In genomic region chr10:44962870-44963738, GRCh38 we compare ENCODE assay signal across 7 cellular contexts. TPM values are rescaled to one million over a fixed set of nuclear protein-coding genes. Genes with fewer than 3 reads are reported as not detected.
DNase-seq lines count a peak whose midpoint lies in the region; ATAC-seq and TF ChIP-seq lines count a peak whose summit lies in the region.

No MANE protein-coding gene starts in this region.

- TF ChIP-seq POLR2A in stomach (IDR thresholded peaks at IDR 0.05) = no peak

- H3K27me3 ChIP-seq in iPS-20b (ENCODE audit: insufficient read depth, low read length) (peaks cover 20% of the 10 kb centered on the region), stomach (no peaks in the 10 kb centered on the region)

- WGBS in stomach, 5 donors = 78 to 83% (median 78%) methylated on average over 16 to 19 of the region's 19 CpGs

- no peak for ATAC-seq in GM18870 (IDR thresholded peaks at IDR 0.05; ENCODE audit: unreplicated experiment)

- no peak for TF ChIP-seq CTCF in HEK293 (tag by site-specific recombination; IDR thresholded peaks at IDR 0.05)
- TF ChIP-seq CTCF in VCaP (conservative IDR thresholded peaks at IDR 0.05) = peak; percentile 29; the same call in 1 of the 2 replicates
- TF ChIP-seq CTCF in stomach (IDR thresholded peaks at IDR 0.05) = no peak

- H3K4me3 ChIP-seq in HEK293 (ENCODE audit: low read depth, low read length) = no peak overlapping the region
- H3K4me3 ChIP-seq in iPS-20b (ENCODE audit: low read length) = peak overlapping the region; percentile 42; the same call in 1 of the 2 replicates
- peak overlapping the region; percentile 7 to 32 (median 14) for H3K4me3 ChIP-seq in stomach

- H3K36me3 ChIP-seq in HEK293 (ENCODE audit: control insufficient read depth in 2 of 2, insufficient read depth in 1 of 2, low read length in 2 of 2) (no peaks in the 10 kb centered on the region), iPS-20b (ENCODE audit: insufficient read depth, low read depth, low read length) (no peaks in the 10 kb centered on the region), stomach (no peaks in the 10 kb centered on the region)

- H3K9me3 ChIP-seq in HEK293 (ENCODE audit: control insufficient read depth, insufficient read depth, low read depth, low read length) (no peaks in the 10 kb centered on the region), iPS-20b (ENCODE audit: insufficient read depth, low read depth, low read length) (no peaks in the 10 kb centered on the region), stomach (no peaks in the 10 kb centered on the region)

- H3K9ac ChIP-seq in iPS-20b (ENCODE audit: low read depth, low read length) = peak overlapping the region; percentile 65; the same call in 1 of the 2 replicates

- no peak for TF ChIP-seq EP300 in stomach (IDR thresholded peaks at IDR 0.05)

- POLR2A ChIA-PET in HEK293 (lab: Yijun Ruan, JAX) = interaction anchor here (1.4 to 3.8 kb wide), 3 partner anchors 10 to 15 kb away, joined by 3 to 12 read pairs (median 5); partner anchors contain the start of gene DEPP1

- CTCF ChIA-PET in HEK293 (lab: Yijun Ruan, JAX) = interaction anchor here (0.8 to 1.6 kb wide), 9 partner anchors 9 to 45 kb away, joined by 3 to 6 read pairs (median 4); no protein-coding TSS in a partner anchor

- DNase-seq in stomach (no peak), NCI-H1105 treated with DMSO at 0.1 percent for 48 hours (lab: John Stamatoyannopoulos, UW) (no peak), GDM1 (lab: John Stamatoyannopoulos, UW) (no peak)

- H3K4me1 ChIP-seq in HEK293 (ENCODE audit: control insufficient read depth, insufficient read depth, low read length) = peaks cover 10% of the 10 kb centered on the region; the same call in 1 of the 2 replicates
- H3K4me1 ChIP-seq in iPS-20b (ENCODE audit: insufficient read depth, low read length) = peaks cover 41% of the 10 kb centered on the region
- H3K4me1 ChIP-seq in stomach = peaks cover 55 to 92% (median 76%) of the 10 kb centered on the region in 4 donors

- intact Hi-C loops in stomach (cut with DNase I; ENCODE audit: low total_unique reads) = no loop called here

- H3K27ac ChIP-seq in HEK293 (ENCODE audit: extremely low read depth, low read depth, low read length) (no peak overlapping the region), VCaP (no peak overlapping the region; the same call in 1 of the 2 replicates), iPS-20b (ENCODE audit: low read length) (peak overlapping the region; percentile 44), stomach (peak overlapping the region in 4 of 5 donors; percentile 45 to 92 (median 70))

TF ChIP-seq in HEK293, 187 proteins besides CTCF, POLR2A, EP300 and RAD21:
- TF ChIP-seq PRDM10 (tag by site-specific recombination; IDR thresholded peaks at IDR 0.05) (peak; percentile 72), ZNF621 (tag by site-specific recombination; IDR thresholded peaks at IDR 0.05) (no peak)

RNA-seq across cellular contexts. Expression of gene RASSF4, which starts 3.5 kb away (rescaled TPM):
- total RNA-seq in stomach = 10 to 100 TPM in 4 of 5 donors, 1 to 10 TPM in 1; 7.8 to 74.5 (median 22.7) TPM
- polyA plus RNA-seq in stomach = 10 to 100 TPM in 2 of 3 donors, 1 to 10 TPM in 1; 7.8 to 13.7 (median 10.4) TPM

RNA-seq across cellular contexts. Expression of gene DEPP1, which starts 15.5 kb away (rescaled TPM):
- total RNA-seq in stomach = 10 to 100 TPM in 4 of 5 donors, 1 to 10 TPM in 1; 9.8 to 72.9 (median 29.0) TPM
- 10 to 100 TPM; 24.4 to 65.1 (median 42.0) TPM for polyA plus RNA-seq in stomach

RNA-seq across cellular contexts. Expression of gene ZNF22, which starts 37.6 kb away (rescaled TPM):
- total RNA-seq in stomach = 10 to 100 TPM in 3 of 5 donors, 1 to 10 TPM in 1, under 1 TPM in 1; 0.58 to 39.8 (median 13.4) TPM
- 10 to 100 TPM; 12.1 to 23.5 (median 20.2) TPM for polyA plus RNA-seq in stomach

RNA-seq across cellular contexts. Expression of gene TMEM72, which starts 52.0 kb away (rescaled TPM):
- total RNA-seq in stomach = 10 to 100 TPM in 1 of 5 donors, 1 to 10 TPM in 1, not detected in 3; 1.3 to 30.4 TPM
- polyA plus RNA-seq in stomach = under 1 TPM in 1 of 3 donors, not detected in 2; 0.13 TPM

Comparison
In these comparisons a context has a peak if more than half of its experiments do, and no peak if none do; other contexts are left out.
1. H3K27ac ChIP-seq: peak in iPS-20b (single experiment) and stomach (4 of 5); none in HEK293 (single experiment) and VCaP (single experiment).